15 cellular contexts compared by ENCODE assay signal in genomic region chr20:51156796-51157119, GRCh38.
DNase-seq lines count a peak whose midpoint lies in the region; ATAC-seq and TF ChIP-seq lines count a peak whose summit lies in the region.
"Had no signal": no experiment of that assay in that cellular context is flagged by ENCODE, and none has a peak within 500 bp of the region (broad histone marks: within the 10 kb centered on the region; RNA-seq: fewer than 3 reads in every experiment).

No MANE protein-coding gene starts in this region.

- H3K9ac ChIP-seq in GM23248 = no peak overlapping the region
- H3K9ac ChIP-seq: KMS-11 had no signal

- in situ Hi-C loops in GM23248 (cut with MboI) = no loop called here

- H3K4me2 ChIP-seq in GM23248 (ENCODE audit: unreplicated experiment) = no peak overlapping the region
- H3K4me2 ChIP-seq: KMS-11 had no signal

- H3K79me2 ChIP-seq in GM23248 (ENCODE audit: insufficient read depth) = no peaks in the 10 kb centered on the region

- POLR2A ChIA-PET in HEK293T (lab: Yijun Ruan, JAX) = no interaction called here

- H3K4me3 ChIP-seq in GM23248 (no peak overlapping the region), sigmoid colon (no peak overlapping the region)
- H3K4me3 ChIP-seq: pancreas had no signal

- H3F3A ChIP-seq in GM23248 (ENCODE audit: insufficient read depth) = no peaks in the 10 kb centered on the region

- 0% methylated on average over 1 of the region's 1 CpG for WGBS in GM23248 (ENCODE audit: low coverage in 1 of 2, low lambda C conversion rate in 2 of 2, missing lambda C conversion rate in 2 of 2), 2 experiments
- 5 to 9% methylated on average over 1 of the region's 1 CpG for WGBS in sigmoid colon, 2 donors

- no peak overlapping the region for H2AFZ ChIP-seq in GM23248

- H3K27ac ChIP-seq in GM23248 (no peak overlapping the region), sigmoid colon (peak overlapping the region in 3 of 4 donors; percentile 49 to 62 (median 62))
- H3K27ac ChIP-seq: KMS-11, pancreas, RWPE1 had no signal

- TF ChIP-seq POLR2A in sigmoid colon (IDR thresholded peaks at IDR 0.05) = no peak

- no peak for ATAC-seq in HG03342 (IDR thresholded peaks at IDR 0.05; ENCODE audit: unreplicated experiment)
- no peak for ATAC-seq in GM18520 (IDR thresholded peaks at IDR 0.05; ENCODE audit: unreplicated experiment)

- CTCF ChIA-PET in HEK293T (lab: Yijun Ruan, JAX) = no interaction called here

- H3K9me3 ChIP-seq in GM23248 (ENCODE audit: low read depth) (no peaks in the 10 kb centered on the region), sigmoid colon (no peaks in the 10 kb centered on the region)
- H3K9me3 ChIP-seq: pancreas had no signal

- no peaks in the 10 kb centered on the region for H3K9me2 ChIP-seq in GM23248 (ENCODE audit: insufficient read depth)

- no peak for TF ChIP-seq CTCF in sigmoid colon (IDR thresholded peaks at IDR 0.05)

- H4K20me1 ChIP-seq in GM23248 (ENCODE audit: insufficient read depth) = no peaks in the 10 kb centered on the region

- no peak for TF ChIP-seq EP300 in sigmoid colon (IDR thresholded peaks at IDR 0.05)

- H3K36me3 ChIP-seq in GM23248 (ENCODE audit: low read depth) (no peaks in the 10 kb centered on the region), sigmoid colon (no peaks in the 10 kb centered on the region)
- H3K36me3 ChIP-seq: pancreas had no signal

- DNase-seq in NCI-H187 (lab: John Stamatoyannopoulos, UW) (peak; percentile 8 to 16), NCI-H187 treated with DMSO at 0.1 percent for 48 hours (lab: John Stamatoyannopoulos, UW) (no peak), GM23248 (peak; percentile 5), NCI-H69 (lab: John Stamatoyannopoulos, UW) (peak; percentile 81), sigmoid colon (no peak), HEK293T (ENCODE audit: extremely low spot score) (no peak)
- DNase-seq: activated CD4-positive, alpha-beta T cell treated with anti-CD3 and anti-CD28 coated beads for 4 hours; activated naive CD8-positive, alpha-beta T cell treated with anti-CD3 and anti-CD28 coated beads, Interleukin-2, amount 10 ng/mL, durations not matched to agents 7 days and 5 days; mammary epithelial cell; pancreas; stimulated activated CD4-positive, alpha-beta T cell treated with anti-CD3 and anti-CD28 coated beads, Interleukin-2, amount 100 ng/mL, for 48 hours had no signal

- H3K27me3 ChIP-seq in GM23248 (replicated peaks; ENCODE audit: insufficient read depth) (peaks cover 43% of the 10 kb centered on the region), sigmoid colon (peaks cover 0 to 30% (median 0%) of the 10 kb centered on the region in 3 donors)
- H3K27me3 ChIP-seq: pancreas had no signal

- intact Hi-C loops in sigmoid colon (cut with DNase I) = loop anchor here (2.0 kb wide), 1 partner anchor 34 kb away; no protein-coding TSS in a partner anchor

- H3K4me1 ChIP-seq in GM23248 (ENCODE audit: insufficient read depth) (peaks cover 10% of the 10 kb centered on the region; the same call in 1 of the 2 replicates), sigmoid colon (peaks cover 0 to 17% (median 14%) of the 10 kb centered on the region in 4 donors)
- H3K4me1 ChIP-seq: pancreas had no signal

TF ChIP-seq in HEK293T, 16 proteins besides CTCF, POLR2A, EP300 and RAD21:
- no peak for TF ChIP-seq L3MBTL2 (conservative IDR thresholded peaks at IDR 0.05)
- no peak for TF ChIP-seq FOXM1 (IDR thresholded peaks at IDR 0.05; ENCODE audit: borderline replicate concordance)
- TF ChIP-seq ARNT (IDR thresholded peaks at IDR 0.05) = no peak
- TF ChIP-seq ZNF384 (IDR thresholded peaks at IDR 0.05) = no peak
- TF ChIP-seq SP1 (IDR thresholded peaks at IDR 0.05) = no peak
- TF ChIP-seq FOXK2 (IDR thresholded peaks at IDR 0.05) = no peak
- no peak for TF ChIP-seq FOXA1 (IDR thresholded peaks at IDR 0.05)
- no peak for TF ChIP-seq PKNOX1 (IDR thresholded peaks at IDR 0.05)
- no peak for TF ChIP-seq SUZ12 (IDR thresholded peaks at IDR 0.05)
- TF ChIP-seq ELF4 (IDR thresholded peaks at IDR 0.05) = no peak
- no peak for TF ChIP-seq LEF1 (IDR thresholded peaks at IDR 0.05; ENCODE audit: borderline replicate concordance)
- no peak for TF ChIP-seq CTBP1 (IDR thresholded peaks at IDR 0.05; ENCODE audit: borderline replicate concordance)
- no peak for TF ChIP-seq HDGF (IDR thresholded peaks at IDR 0.05; ENCODE audit: borderline replicate concordance)

Comparison
In these comparisons a context has a peak if more than half of its experiments do, and no peak if none do; other contexts are left out.
1. DNase-seq: peak in NCI-H187 (2 of 2), GM23248 (single experiment) and NCI-H69 (single experiment); none in NCI-H187 treated with DMSO at 0.1 percent for 48 hours (single experiment), sigmoid colon (single experiment) and HEK293T (single experiment).